Comparison of ENCODE assay signal across 27 cellular contexts in genomic region chr15:101647251-101647650, GRCh38. TPM values are rescaled to one million over a fixed set of nuclear protein-coding genes. Genes with fewer than 3 reads are reported as not detected.
DNase-seq lines count a peak whose midpoint lies in the region; ATAC-seq, FAIRE-seq and TF ChIP-seq lines count a peak whose summit lies in the region.
"Had no signal": no experiment of that assay in that cellular context is flagged by ENCODE, and none has a peak within 500 bp of the region (broad histone marks: within the 10 kb centered on the region; RNA-seq: fewer than 3 reads in every experiment).

No MANE protein-coding gene starts in this region.

- in situ Hi-C loops in HepG2 (cut with HindIII; ENCODE audit: extremely low pct_ligation_motif_present, low pct_unique_long_range_greater_than_20kb): loop anchor here (10.0 kb wide), 1 partner anchor 212 kb away; no protein-coding TSS in a partner anchor

- H3K27ac ChIP-seq in SK-N-SH (ENCODE audit: low read depth in 2 of 2, low read length in 1 of 2) (no peak overlapping the region; a peak in 1 of 4 replicates), liver (ENCODE audit: low read depth in 1 of 2, low read length in 2 of 2) (peak overlapping the region; percentile 70 to 75), HepG2 (ENCODE audit: extremely low read length, insufficient read depth, low read length) (no peak overlapping the region), testis (no peak overlapping the region)
- H3K27ac ChIP-seq: brain microvascular endothelial cell, foreskin keratinocyte, hepatocyte, sigmoid colon, upper lobe of right lung had no signal

- H3K27ac Mint-ChIP-seq in mesothelial cell of epicardium: peak overlapping the region; percentile 34
- H3K27ac Mint-ChIP-seq: H9, nephron had no signal

- peaks cover 10% of the 10 kb centered on the region for H3K4me1 Mint-ChIP-seq in mesothelial cell of epicardium

- WGBS in SK-N-SH (ENCODE audit: low lambda C conversion rate): 84% methylated on average over 3 of the region's 3 CpGs
- 37% methylated on average over 3 of the region's 3 CpGs for WGBS in liver
- 82% methylated on average over 3 of the region's 3 CpGs for WGBS in HepG2 (ENCODE audit: low lambda C conversion rate)
- WGBS in testis, 2 donors: 62 to 66% methylated on average over 3 of the region's 3 CpGs

- TF ChIP-seq POLR2A in HepG2 (IDR thresholded peaks at IDR 0.05; ENCODE audit: insufficient read depth in 1 of 2, low read depth in 2 of 2, low read length in 2 of 2) (no peak), testis (IDR thresholded peaks at IDR 0.05) (no peak)

- no peak overlapping the region for H3K4me2 ChIP-seq in SK-N-SH
- H3K4me2 ChIP-seq in HepG2 (ENCODE audit: low read depth, low read length): no peak overlapping the region
- H3K4me2 ChIP-seq: hepatocyte had no signal

- H2AFZ ChIP-seq in SK-N-SH (ENCODE audit: low read depth) (no peak overlapping the region), HepG2 (ENCODE audit: low read length) (no peak overlapping the region)
- H2AFZ ChIP-seq: hepatocyte had no signal

- CTCF ChIA-PET in SK-N-SH (lab: Yijun Ruan, JAX): interaction anchor here (1.0 to 2.0 kb wide), 2 partner anchors 12 to 358 kb away, joined by 4 to 5 read pairs; no protein-coding TSS in a partner anchor
- CTCF ChIA-PET in HepG2 (lab: Yijun Ruan, JAX; ENCODE audit: low intra/inter-chr PET ratio, low total read pairs): no interaction called here

- H3K4me3 ChIP-seq in SK-N-SH (ENCODE audit: low read depth in 2 of 2, low read length in 1 of 2) (no peak overlapping the region), liver (ENCODE audit: low read depth in 1 of 3, low read length in 3 of 3) (no peak overlapping the region), HepG2 (replicated peaks in 1 of 3; ENCODE audit: insufficient read depth in 1 of 3, low read depth in 2 of 3, low read length in 3 of 3) (no peak overlapping the region), testis (no peak overlapping the region)
- H3K4me3 ChIP-seq: hepatocyte, sigmoid colon, upper lobe of right lung had no signal

- TF ChIP-seq CTCF in SK-N-SH (IDR thresholded peaks at IDR 0.05) (no peak), liver (IDR thresholded peaks at IDR 0.05; ENCODE audit: low read depth, low read length, missing input control) (peak; percentile 15), HepG2 (CRISPR knock-in tag; IDR thresholded peaks at IDR 0.05) (no peak), mesothelial cell of epicardium (IDR thresholded peaks at IDR 0.05; ENCODE audit: unreplicated experiment) (no peak), testis (IDR thresholded peaks at IDR 0.05) (no peak)

- H3K9ac ChIP-seq in SK-N-SH (no peak overlapping the region), liver (ENCODE audit: low read depth in 1 of 2, low read length in 2 of 2) (peak overlapping the region in 1 of 2 donors; percentile 70), HepG2 (ENCODE audit: insufficient read depth, low read depth, low read length) (no peak overlapping the region)

- POLR2A ChIA-PET in SK-N-SH (lab: Yijun Ruan, JAX): no interaction called here
- POLR2A ChIA-PET in HepG2 (lab: Yijun Ruan, JAX): no interaction called here

- intact Hi-C loops in HepG2 (cut with micrococcal nuclease; ENCODE audit: unreplicated experiment) (no loop called here), testis (cut with DNase I; ENCODE audit: low total_unique reads) (loop anchor here (10.0 kb wide), 1 partner anchor 352 kb away; the partner anchor contains the start of gene SNRPA1)

- H3F3A ChIP-seq in SK-N-SH (replicated peaks; ENCODE audit: insufficient read depth): peaks cover 23% of the 10 kb centered on the region

- peaks cover 27% of the 10 kb centered on the region for H3K36me3 Mint-ChIP-seq in mesothelial cell of epicardium

- no peaks in the 10 kb centered on the region for H3K9me3 ChIP-seq in SK-N-SH
- H3K9me3 ChIP-seq in liver (ENCODE audit: control insufficient read depth in 4 of 4, low read length in 3 of 4): no peaks in the 10 kb centered on the region
- H3K9me3 ChIP-seq in HepG2 (ENCODE audit: low read length): no peaks in the 10 kb centered on the region
- no peaks in the 10 kb centered on the region for H3K9me3 ChIP-seq in testis
- H3K9me3 ChIP-seq: sigmoid colon, upper lobe of right lung had no signal

- H3K79me2 ChIP-seq in SK-N-SH (ENCODE audit: insufficient read depth): peaks cover 50% of the 10 kb centered on the region
- peaks cover 47% of the 10 kb centered on the region for H3K79me2 ChIP-seq in HepG2 (ENCODE audit: insufficient read depth, low read length)

- BruUV-seq in HepG2 (replicated peaks; lab: Mats Ljungman, UMichigan): no TSS peak

- H4K20me1 ChIP-seq in SK-N-SH (ENCODE audit: insufficient read depth) (peaks cover 19% of the 10 kb centered on the region), HepG2 (ENCODE audit: insufficient read depth, low read length) (no peaks in the 10 kb centered on the region; the same call in 1 of the 2 replicates)

- FAIRE-seq in HepG2 (lab: Jason Lieb, UNC): no peak
- FAIRE-seq: GM12892, RCC 7860 had no signal

- H3K9me3 Mint-ChIP-seq in mesothelial cell of epicardium: no peaks in the 10 kb centered on the region
- H3K9me3 Mint-ChIP-seq: H9, immature natural killer cell, nephron had no signal

- H3K36me3 ChIP-seq in SK-N-SH (replicated peaks in 1 of 2; ENCODE audit: control insufficient read depth in 1 of 2, insufficient read depth in 2 of 2, low read length in 1 of 2) (peaks cover 64 to 66% of the 10 kb centered on the region in 2 experiments), liver (ENCODE audit: control insufficient read depth in 4 of 4, insufficient read depth in 3 of 4, low read depth in 1 of 4, low read length in 3 of 4) (peaks cover 5 to 31% (median 23%) of the 10 kb centered on the region in 4 donors), HepG2 (replicated peaks in 1 of 2; ENCODE audit: control insufficient read depth in 1 of 2, insufficient read depth in 2 of 2, low read length in 2 of 2) (peaks cover 14 to 52% of the 10 kb centered on the region in 2 experiments), testis (ENCODE audit: low read depth, missing control alignments) (no peaks in the 10 kb centered on the region)

- H3K9me2 ChIP-seq in SK-N-SH: no peaks in the 10 kb centered on the region

- H3K27me3 Mint-ChIP-seq in mesothelial cell of epicardium (ENCODE audit: low read depth): no peaks in the 10 kb centered on the region
- H3K27me3 Mint-ChIP-seq: activated CD4-positive, alpha-beta T cell treated with anti-CD3 and anti-CD28 coated beads for 36 hours had no signal

- TF ChIP-seq EP300 in SK-N-SH (IDR thresholded peaks at IDR 0.05; ENCODE audit: borderline replicate concordance in 1 of 2, low read depth in 1 of 2, low read length in 1 of 2) (no peak), HepG2 (IDR thresholded peaks at IDR 0.05; ENCODE audit: low read depth in 2 of 2, low read length in 2 of 2) (no peak), HepG2 (CRISPR knock-in tag; IDR thresholded peaks at IDR 0.05; ENCODE audit: borderline replicate concordance) (no peak)

- no peak for ATAC-seq in SK-N-SH treated with all-trans-retinoic acid at 6 μM for 48 hours
- ATAC-seq in HepG2: no peak
- ATAC-seq: activated CD4-positive, alpha-beta T cell treated with anti-CD3 and anti-CD28 coated beads for 36 hours; foreskin keratinocyte; upper lobe of right lung had no signal

- no peak for TF ChIP-seq RAD21 in SK-N-SH (IDR thresholded peaks at IDR 0.05; ENCODE audit: low read length)
- TF ChIP-seq RAD21 in liver (IDR thresholded peaks at IDR 0.05): no peak
- TF ChIP-seq RAD21 in HepG2 (CRISPR knock-in tag; IDR thresholded peaks at IDR 0.05): no peak

- no peak overlapping the region for H3K4me3 Mint-ChIP-seq in mesothelial cell of epicardium
- H3K4me3 Mint-ChIP-seq: activated CD4-positive, alpha-beta T cell treated with anti-CD3 and anti-CD28 coated beads for 36 hours; H9; immature natural killer cell; nephron had no signal

- peaks cover 23 to 24% of the 10 kb centered on the region in 2 experiments; a peak in 3 of 4 replicates for H3K4me1 ChIP-seq in SK-N-SH (ENCODE audit: control insufficient read depth in 1 of 2, insufficient read depth in 2 of 2, low read depth in 1 of 2, low read length in 1 of 2)
- peaks cover 4 to 29% (median 28%) of the 10 kb centered on the region in 4 donors for H3K4me1 ChIP-seq in liver (ENCODE audit: control insufficient read depth in 4 of 4, insufficient read depth in 4 of 4, low read length in 3 of 4)
- peaks cover 32% of the 10 kb centered on the region for H3K4me1 ChIP-seq in HepG2 (ENCODE audit: insufficient read depth, low read length)
- peaks cover 12% of the 10 kb centered on the region for H3K4me1 ChIP-seq in testis

- DNase-seq in SK-N-SH (peak; percentile 27), HepG2 (ENCODE audit: low spot score) (no peak), mesothelial cell of epicardium (ENCODE audit: low spot score in 2 of 2, unreplicated experiment in 2 of 2) (no peak), NCI-H69 (lab: John Stamatoyannopoulos, UW) (no peak), NCI-H748 treated with DMSO at 0.1 percent for 48 hours (lab: John Stamatoyannopoulos, UW) (no peak), testis (no peak)
- DNase-seq: activated CD4-positive, alpha-beta T cell treated with anti-CD3 and anti-CD28 coated beads for 36 hours; activated gamma-delta T cell; brain microvascular endothelial cell; COR-L47; effector memory CD4-positive, alpha-beta T cell; foreskin keratinocyte; H9; immature natural killer cell; Karpas-422; NCI-H1694; NCI-H510A; sigmoid colon; stimulated activated CD8-positive, alpha-beta memory T cell treated with anti-CD3 and anti-CD28 coated beads, Interleukin-4, amount 100 ng/mL, for 48 hours; T-helper 2 cell; upper lobe of right lung had no signal

- H3K27me3 ChIP-seq in SK-N-SH (ENCODE audit: insufficient read depth): no peaks in the 10 kb centered on the region
- H3K27me3 ChIP-seq in liver (ENCODE audit: control insufficient read depth in 4 of 4, insufficient read depth in 4 of 4, low read length in 3 of 4): no peaks in the 10 kb centered on the region
- H3K27me3 ChIP-seq in HepG2 (ENCODE audit: control insufficient read depth in 1 of 2, insufficient read depth in 2 of 2, low read length in 2 of 2): no peaks in the 10 kb centered on the region; a peak in 1 of 5 replicates
- no peaks in the 10 kb centered on the region for H3K27me3 ChIP-seq in testis
- H3K27me3 ChIP-seq: brain microvascular endothelial cell, foreskin keratinocyte, hepatocyte, sigmoid colon, upper lobe of right lung had no signal

RNA-seq across cellular contexts. Expression of gene TM2D3, which starts 4.9 kb away (rescaled TPM):
- polyA plus RNA-seq in SK-N-SH (2012; rRNA removed): 71.6 and 73.3 TPM in 2 replicates
- 66.3 and 69.5 TPM in 2 replicates for polyA plus RNA-seq in SK-N-SH (2012; cell fraction: cytosol; rRNA removed)
- 74.8 and 94.3 TPM in 2 replicates for polyA plus RNA-seq in SK-N-SH (2012; cell fraction: nucleus; rRNA removed)
- total RNA-seq in liver: 10 to 100 TPM; 22.0 to 32.6 TPM
- polyA plus RNA-seq in liver: 10 to 100 TPM; 43.2 to 44.1 TPM
- total RNA-seq in HepG2 (2016; rRNA removed; fragmentation: Illumina TruSeq; extraction: Trizol): 17.8 and 31.1 TPM in 2 replicates
- total RNA-seq in HepG2 (2016; cell fraction: cytosol; rRNA removed; fragmentation: Illumina TruSeq; extraction: Trizol; ENCODE audit: low read depth): 8.6 and 9.5 TPM in 2 replicates
- total RNA-seq in HepG2 (2016; cell fraction: insoluble cytoplasmic fraction; rRNA removed; fragmentation: Illumina TruSeq; extraction: Trizol): 21.0 and 33.6 TPM in 2 replicates
- 14.2 and 16.6 TPM in 2 replicates for total RNA-seq in HepG2 (2016; cell fraction: membrane; rRNA removed; fragmentation: Illumina TruSeq; extraction: Trizol)
- total RNA-seq in HepG2 (2016; cell fraction: nucleus; rRNA removed; fragmentation: Illumina TruSeq; extraction: Trizol): 36.0 and 40.5 TPM in 2 replicates
- polyA plus RNA-seq in HepG2 (2011; rRNA removed): 70.6 and 72.7 TPM in 2 replicates
- 57.2 and 64.0 TPM in 2 replicates for polyA plus RNA-seq in HepG2 (2011; cell fraction: cytosol; rRNA removed)
- polyA plus RNA-seq in HepG2 (2011; cell fraction: nucleus; rRNA removed): 46.5 and 49.1 TPM in 2 replicates
- 54.2 and 56.1 TPM in 2 replicates for polyA plus RNA-seq in HepG2 (2012)
- 3.8 TPM in 2 replicates for polyA plus RNA-seq in HepG2 (2016; cell fraction: cytosol; fragmentation: Illumina TruSeq; extraction: Trizol; ENCODE audit: low read depth)
- 18.7 and 22.3 TPM in 2 replicates for polyA plus RNA-seq in HepG2 (2016; cell fraction: insoluble cytoplasmic fraction; fragmentation: Illumina TruSeq; extraction: Trizol; ENCODE audit: low read depth)
- polyA plus RNA-seq in HepG2 (2016; cell fraction: membrane; fragmentation: Illumina TruSeq; extraction: Trizol; ENCODE audit: low read depth): 5.8 and 6.3 TPM in 2 replicates
- polyA plus RNA-seq in HepG2 (2016; cell fraction: nucleus; fragmentation: Illumina TruSeq; extraction: Trizol; ENCODE audit: insufficient read depth, low read depth): 52.3 and 55.0 TPM in 2 replicates
- polyA minus RNA-seq in HepG2 (2011; rRNA and poly(A)+ RNA removed; ENCODE audit: low replicate concordance): 48.9 and 62.2 TPM in 2 replicates
- 32.5 and 41.6 TPM in 2 replicates for polyA minus RNA-seq in HepG2 (2011; cell fraction: cytosol; rRNA and poly(A)+ RNA removed)
- polyA minus RNA-seq in HepG2 (2011; cell fraction: nucleus; rRNA and poly(A)+ RNA removed): 114 and 124 TPM in 2 replicates
- total RNA-seq in mesothelial cell of epicardium: 49.3 to 51.9 TPM (median 51.2 TPM) in 3 replicates
- total RNA-seq in testis: 10 to 100 TPM; 60.2 to 69.9 TPM
- polyA plus RNA-seq in testis (ENCODE audit: insufficient read depth, low read depth, low replicate concordance): 69.5 TPM

Comparison
In these comparisons a context has a peak if more than half of its experiments do, and no peak if none do; other contexts are left out.
1. H3K27ac ChIP-seq: peak in liver (2 of 2); none in SK-N-SH (0 of 2), HepG2 (single experiment) and testis (0 of 2).